Comparison of ENCODE assay signal across 9 cellular contexts in the genomic region with DNA sequence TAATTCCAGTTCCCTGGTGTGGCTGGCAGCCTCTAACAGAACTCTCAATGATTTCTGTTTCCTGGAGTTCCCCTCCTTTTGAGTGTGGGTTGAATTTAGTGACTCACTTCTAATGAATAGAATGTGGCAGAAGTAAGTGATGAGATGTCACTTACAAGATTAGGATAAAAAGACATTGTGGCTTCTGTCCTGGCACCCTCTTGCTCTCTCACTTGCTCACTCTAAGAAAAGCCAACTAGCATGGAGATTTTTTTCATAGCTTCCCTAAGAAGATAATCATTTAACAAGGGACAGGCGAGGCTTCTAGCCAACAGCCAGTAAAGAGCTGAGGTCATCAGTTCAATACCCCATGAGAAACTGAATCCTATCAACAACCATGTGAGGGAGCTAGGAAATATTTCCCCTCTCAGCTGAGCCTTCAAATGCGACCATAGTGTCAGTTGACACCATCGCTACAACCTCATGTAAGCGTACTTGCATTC.
DNase-seq lines count a peak whose midpoint lies in the region; ATAC-seq, FAIRE-seq and TF ChIP-seq lines count a peak whose summit lies in the region.
"Had no signal": no experiment of that assay in that cellular context is flagged by ENCODE, and none has a peak within 500 bp of the region (broad histone marks: within the 10 kb centered on the region; RNA-seq: fewer than 3 reads in every experiment).

No MANE protein-coding gene starts in this region.

- H3K27ac ChIP-seq in A549 (peak overlapping the region; percentile 78 to 84), adrenal gland (no peak overlapping the region)
- H3K27ac ChIP-seq in CD4-positive, alpha-beta T cell (ENCODE audit: low read depth, low read length): no peak overlapping the region

- no peaks in the 10 kb centered on the region for H3K27me3 Mint-ChIP-seq in CD4-positive, alpha-beta T cell

- H3K27ac Mint-ChIP-seq in CD4-positive, alpha-beta T cell: no peak overlapping the region

- CTCF ChIA-PET in A549 (lab: Yijun Ruan, JAX): interaction anchor here (0.9 to 1.6 kb wide), 4 partner anchors 14 to 695 kb away, joined by 3 to 4 read pairs (median 3); no protein-coding TSS in a partner anchor
- CTCF ChIA-PET in CD4-positive, alpha-beta T cell (lab: Charles Lee): no interaction called here

- DNase-seq in A549 (ENCODE audit: low read depth in 1 of 2, low spot score in 1 of 2): peak; percentile 10 to 73
- peak; percentile 62 for DNase-seq in LHCN-M2 (ENCODE audit: low read depth)
- peak; percentile 51 for DNase-seq in dermis blood vessel endothelial cell
- DNase-seq in CD4-positive, alpha-beta T cell: no peak
- no peak for DNase-seq in adrenal gland

- H3K4me1 Mint-ChIP-seq in CD4-positive, alpha-beta T cell (ENCODE audit: low read depth): no peaks in the 10 kb centered on the region

- no peak for TF ChIP-seq POLR2A in A549 (IDR thresholded peaks at IDR 0.05; ENCODE audit: low read length)
- no peak for TF ChIP-seq POLR2A in adrenal gland (IDR thresholded peaks at IDR 0.05)

- H3K4me3 Mint-ChIP-seq in CD4-positive, alpha-beta T cell: no peak overlapping the region

- peak; percentile 72 for FAIRE-seq in A549 (lab: Jason Lieb, UNC)
- FAIRE-seq: colon had no signal

- TF ChIP-seq CTCF in A549 (IDR thresholded peaks at IDR 0.05) (no peak), adrenal gland (IDR thresholded peaks at IDR 0.05) (no peak)
- TF ChIP-seq CTCF in CD4-positive, alpha-beta T cell (IDR thresholded peaks at IDR 0.05): no peak

- no peaks in the 10 kb centered on the region for H3K36me3 Mint-ChIP-seq in CD4-positive, alpha-beta T cell (ENCODE audit: low read depth)

- intact Hi-C loops in CD4-positive, alpha-beta T cell (cut with DNase I, micrococcal nuclease): no loop called here
- intact Hi-C loops in adrenal gland (cut with DNase I): no loop called here

- no peaks in the 10 kb centered on the region for H3K9me3 Mint-ChIP-seq in CD4-positive, alpha-beta T cell

- POLR2A ChIA-PET in A549 (lab: Yijun Ruan, JAX): interaction anchor here (0.7 to 1.3 kb wide), 3 partner anchors 10 to 57 kb away, joined by 3 read pairs; no protein-coding TSS in a partner anchor
- POLR2A ChIA-PET in CD4-positive, alpha-beta T cell (lab: Charles Lee): no interaction called here

- no peaks in the 10 kb centered on the region for H3K36me3 ChIP-seq in adrenal gland (replicated peaks in 1 of 2)

- H3K4me1 ChIP-seq in A549 (peaks cover 38% of the 10 kb centered on the region), adrenal gland (replicated peaks in 1 of 2) (no peaks in the 10 kb centered on the region)

- no peaks in the 10 kb centered on the region for H3K27me3 ChIP-seq in CD4-positive, alpha-beta T cell (ENCODE audit: control insufficient read depth, insufficient read depth, low read length)
- no peaks in the 10 kb centered on the region for H3K27me3 ChIP-seq in adrenal gland

- ATAC-seq in A549 (peak; percentile 51 to 55; a peak in 5 of 6 replicates), GM18520 (IDR thresholded peaks at IDR 0.05; ENCODE audit: unreplicated experiment) (peak; percentile 22), HG03439 (IDR thresholded peaks at IDR 0.05; ENCODE audit: unreplicated experiment) (no peak), HG03045 (IDR thresholded peaks at IDR 0.05; ENCODE audit: unreplicated experiment) (no peak)
- ATAC-seq in CD4-positive, alpha-beta T cell (ENCODE audit: poor library complexity): no peak

- 46% methylated on average over 4 of the region's 4 CpGs for WGBS in A549 (ENCODE audit: missing lambda C conversion rate)
- 85 to 90% (median 87%) methylated on average over 4 of the region's 4 CpGs for WGBS in adrenal gland, 4 donors

- H3K4me3 ChIP-seq in A549: no peak overlapping the region
- no peak overlapping the region for H3K4me3 ChIP-seq in adrenal gland

- TF ChIP-seq RAD21 in A549 (conservative IDR thresholded peaks at IDR 0.05 in 1 of 2, IDR thresholded peaks at IDR 0.05 in 1 of 2): no peak

- peaks cover 2% of the 10 kb centered on the region; the same call in 1 of the 3 replicates for H3K9me3 ChIP-seq in A549
- H3K9me3 ChIP-seq in CD4-positive, alpha-beta T cell (ENCODE audit: control insufficient read depth, low read length): no peaks in the 10 kb centered on the region
- H3K9me3 ChIP-seq in adrenal gland (replicated peaks in 1 of 3): no peaks in the 10 kb centered on the region

- TF ChIP-seq EP300 in A549 (IDR thresholded peaks at IDR 0.05): peak in 1 of 2 experiments; percentile 34; a peak in 1 of 5 replicates

- H3K4me2 ChIP-seq in A549: peak overlapping the region; percentile 51

TF ChIP-seq in A549, 52 proteins besides CTCF, POLR2A, EP300 and RAD21:
- peak; percentile 40; the same call in 1 of the 2 replicates for TF ChIP-seq ZSCAN20 (CRISPR knock-in tag; IDR thresholded peaks at IDR 0.05)
- TF ChIP-seq KDM1A (IDR thresholded peaks at IDR 0.05; ENCODE audit: low read depth): no peak
- TF ChIP-seq HOXB5 (CRISPR knock-in tag; IDR thresholded peaks at IDR 0.05): peak; percentile 69; the same call in 1 of the 2 replicates
- TF ChIP-seq ZFP36 (IDR thresholded peaks at IDR 0.05; ENCODE audit: borderline replicate concordance, partially characterized antibody): no peak
- no peak for TF ChIP-seq PHF8 (IDR thresholded peaks at IDR 0.05; ENCODE audit: borderline replicate concordance, low read depth)
- TF ChIP-seq HOXA7 (CRISPR knock-in tag; IDR thresholded peaks at IDR 0.05): no peak
- 0 out of 2 replicates have a peak, but pooled peaks have one; percentile 56 for TF ChIP-seq TFCP2L1 (CRISPR knock-in tag; IDR thresholded peaks at IDR 0.05)
- TF ChIP-seq GATA3 (IDR thresholded peaks at IDR 0.05; ENCODE audit: borderline replicate concordance): peak; percentile 25; the same call in 1 of the 2 replicates
- peak; percentile 25; the same call in 1 of the 2 replicates for TF ChIP-seq FOXS1 (CRISPR knock-in tag; IDR thresholded peaks at IDR 0.05)
- TF ChIP-seq HEYL (CRISPR knock-in tag; IDR thresholded peaks at IDR 0.05): peak; percentile 88
- TF ChIP-seq SMC3 (IDR thresholded peaks at IDR 0.05): no peak
- TF ChIP-seq FOSL2 (IDR thresholded peaks at IDR 0.05): no peak
- TF ChIP-seq FOSL2 (CRISPR knock-in tag; IDR thresholded peaks at IDR 0.05): peak; percentile 76
- peak; percentile 25; the same call in 1 of the 2 replicates for TF ChIP-seq HOXB13 (CRISPR knock-in tag; IDR thresholded peaks at IDR 0.05; ENCODE audit: low read depth)
- TF ChIP-seq, protein P1, sequence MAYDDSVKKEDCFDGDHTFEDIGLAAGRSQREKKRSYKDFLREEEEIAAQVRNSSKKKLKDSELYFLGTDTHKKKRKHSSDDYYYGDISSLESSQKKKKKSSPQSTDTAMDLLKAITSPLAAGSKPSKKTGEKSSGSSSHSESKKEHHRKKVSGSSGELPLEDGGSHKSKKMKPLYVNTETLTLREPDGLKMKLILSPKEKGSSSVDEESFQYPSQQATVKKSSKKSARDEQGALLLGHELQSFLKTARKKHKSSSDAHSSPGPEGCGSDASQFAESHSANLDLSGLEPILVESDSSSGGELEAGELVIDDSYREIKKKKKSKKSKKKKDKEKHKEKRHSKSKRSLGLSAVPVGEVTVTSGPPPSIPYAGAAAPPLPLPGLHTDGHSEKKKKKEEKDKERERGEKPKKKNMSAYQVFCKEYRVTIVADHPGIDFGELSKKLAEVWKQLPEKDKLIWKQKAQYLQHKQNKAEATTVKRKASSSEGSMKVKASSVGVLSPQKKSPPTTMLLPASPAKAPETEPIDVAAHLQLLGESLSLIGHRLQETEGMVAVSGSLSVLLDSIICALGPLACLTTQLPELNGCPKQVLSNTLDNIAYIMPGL (CRISPR knock-in tag; IDR thresholded peaks at IDR 0.05; ENCODE audit: borderline replicate concordance): no peak
- TF ChIP-seq, protein P2, sequence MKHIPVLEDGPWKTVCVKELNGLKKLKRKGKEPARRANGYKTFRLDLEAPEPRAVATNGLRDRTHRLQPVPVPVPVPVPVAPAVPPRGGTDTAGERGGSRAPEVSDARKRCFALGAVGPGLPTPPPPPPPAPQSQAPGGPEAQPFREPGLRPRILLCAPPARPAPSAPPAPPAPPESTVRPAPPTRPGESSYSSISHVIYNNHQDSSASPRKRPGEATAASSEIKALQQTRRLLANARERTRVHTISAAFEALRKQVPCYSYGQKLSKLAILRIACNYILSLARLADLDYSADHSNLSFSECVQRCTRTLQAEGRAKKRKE (CRISPR knock-in tag; IDR thresholded peaks at IDR 0.05; ENCODE audit: low read depth): peak; percentile 84
- TF ChIP-seq, protein P3, sequence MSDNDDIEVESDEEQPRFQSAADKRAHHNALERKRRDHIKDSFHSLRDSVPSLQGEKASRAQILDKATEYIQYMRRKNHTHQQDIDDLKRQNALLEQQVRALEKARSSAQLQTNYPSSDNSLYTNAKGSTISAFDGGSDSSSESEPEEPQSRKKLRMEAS (IDR thresholded peaks at IDR 0.05): peak; percentile 49
- no peak; the same call in 1 of the 2 replicates for TF ChIP-seq ZNF302 (CRISPR knock-in tag; IDR thresholded peaks at IDR 0.05)
- TF ChIP-seq MAFK (IDR thresholded peaks at IDR 0.05; ENCODE audit: partially characterized antibody): peak; percentile 96

Comparison
In these comparisons a context has a peak if more than half of its experiments do, and no peak if none do; other contexts are left out.
1. ATAC-seq: peak in A549 (2 of 2) and GM18520 (single experiment); none in HG03439 (single experiment), HG03045 (single experiment) and CD4-positive, alpha-beta T cell (single experiment).
2. DNase-seq: peak in A549 (2 of 2), LHCN-M2 (single experiment) and dermis blood vessel endothelial cell (single experiment); none in CD4-positive, alpha-beta T cell (0 of 10) and adrenal gland (0 of 7).
3. H3K27ac ChIP-seq: peak in A549 (2 of 2); none in CD4-positive, alpha-beta T cell (single experiment) and adrenal gland (0 of 5).